In the genomic region with DNA sequence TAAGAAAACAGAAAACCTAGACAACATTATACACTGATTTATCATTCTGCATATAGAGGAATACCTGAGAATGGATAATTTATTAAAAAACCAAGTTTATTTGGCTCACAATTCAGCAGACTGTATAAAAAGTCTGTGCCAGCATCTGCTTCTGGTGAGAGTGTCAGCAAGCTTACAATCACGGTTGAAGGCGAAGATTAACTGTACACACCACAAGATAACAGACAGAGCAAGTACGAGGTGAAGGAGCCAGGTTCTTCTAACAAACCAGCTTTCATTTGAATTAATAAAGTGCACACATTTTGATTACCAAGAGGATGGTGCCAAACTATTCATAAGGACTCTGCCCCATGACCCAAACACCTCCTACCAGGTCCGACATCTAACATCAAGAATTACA, we compare ENCODE assay signal across 26 cellular contexts.
"Had no signal": no experiment of that assay in that cellular context is flagged by ENCODE, and none has a peak within 500 bp of the region (broad histone marks: within the 10 kb centered on the region; RNA-seq: fewer than 3 reads in every experiment).

No MANE protein-coding gene starts in this region.

- H3K4me3 ChIP-seq: left lung, lower lobe of right lung, pancreas, psoas muscle, sigmoid colon, tibial nerve, uterus had no signal

- H3K36me3 ChIP-seq: uterus had no signal

- H3K4me1 ChIP-seq: left lung, lower lobe of right lung, pancreas, psoas muscle, sigmoid colon, spleen, tibial nerve, uterus had no signal

- H3K27ac ChIP-seq: left lung, lower lobe of right lung, pancreas, psoas muscle, sigmoid colon, spleen, tibial nerve, uterus had no signal

- H3K27me3 ChIP-seq: left lung, pancreas, sigmoid colon, spleen, tibial nerve, uterus had no signal

- DNase-seq: hypothalamus; immature natural killer cell; kidney; left colon; left lung; lower lobe of right lung; mammary epithelial cell; mesenchymal stem cell; naive thymus-derived CD8-positive, alpha-beta T cell; nucleus accumbens; pancreas; posterior cingulate gyrus; psoas muscle; sigmoid colon; small intestine; spleen; stimulated activated CD4-positive, alpha-beta T cell treated with anti-CD3 and anti-CD28 coated beads, Interleukin-4, amount 100 ng/mL, for 24 hours; stimulated activated naive CD4-positive, alpha-beta T cell; substantia nigra; uterus had no signal

- H3K4me1 Mint-ChIP-seq: naive thymus-derived CD8-positive, alpha-beta T cell; nephron; neural crest cell; stimulated activated effector memory CD8-positive, alpha-beta T cell treated with anti-CD3 and anti-CD28 coated beads, Interleukin-12 subunit alpha, Interleukin-12 subunit beta, amount 100 ng/mL, for 72 hours had no signal

- H3K27ac Mint-ChIP-seq: immature natural killer cell; naive thymus-derived CD8-positive, alpha-beta T cell; nephron; stimulated activated effector memory CD8-positive, alpha-beta T cell treated with anti-CD3 and anti-CD28 coated beads, Interleukin-12 subunit alpha, Interleukin-12 subunit beta, amount 100 ng/mL, for 72 hours; stimulated activated naive CD8-positive, alpha-beta T cell treated with anti-CD3 and anti-CD28 coated beads, Interleukin-15, Interleukin-2, amounts not matched to agents 100 ng/mL and 50 ng/mL, for 24 hours; type B pancreatic cell had no signal

- H3K27me3 Mint-ChIP-seq: naive thymus-derived CD8-positive, alpha-beta T cell; stimulated activated naive CD8-positive, alpha-beta T cell treated with anti-CD3 and anti-CD28 coated beads, Interleukin-15, Interleukin-2, amounts not matched to agents 100 ng/mL and 50 ng/mL, for 24 hours; type B pancreatic cell had no signal

- ATAC-seq: left colon; left lung; lower lobe of right lung; naive thymus-derived CD8-positive, alpha-beta T cell; pancreas; psoas muscle; stimulated activated effector memory CD8-positive, alpha-beta T cell treated with anti-CD3 and anti-CD28 coated beads, Interleukin-12 subunit alpha, Interleukin-12 subunit beta, amount 100 ng/mL, for 72 hours had no signal

- H3K4me3 Mint-ChIP-seq: immature natural killer cell; naive thymus-derived CD8-positive, alpha-beta T cell; nephron; neural crest cell; stimulated activated effector memory CD8-positive, alpha-beta T cell treated with anti-CD3 and anti-CD28 coated beads, Interleukin-12 subunit alpha, Interleukin-12 subunit beta, amount 100 ng/mL, for 72 hours; stimulated activated naive CD8-positive, alpha-beta T cell treated with anti-CD3 and anti-CD28 coated beads, Interleukin-15, Interleukin-2, amounts not matched to agents 100 ng/mL and 50 ng/mL, for 24 hours; type B pancreatic cell had no signal
